In genomic region chr7:22858640-22859561, GRCh38 we compare ENCODE assay signal across 9 cellular contexts. TPM values are rescaled to one million over a fixed set of nuclear protein-coding genes. Genes with fewer than 3 reads are reported as not detected.
DNase-seq lines count a peak whose midpoint lies in the region; ATAC-seq and TF ChIP-seq lines count a peak whose summit lies in the region.
"Had no signal": no experiment of that assay in that cellular context is flagged by ENCODE, and none has a peak within 500 bp of the region (broad histone marks: within the 10 kb centered on the region; RNA-seq: fewer than 3 reads in every experiment).

No MANE protein-coding gene starts in this region.

- H3K27me3 ChIP-seq in suprapubic skin, result no peaks in the 10 kb centered on the region

- H3K9me3 ChIP-seq in SK-N-MC (ENCODE audit: low read depth, low read length) (no peaks in the 10 kb centered on the region), suprapubic skin (no peaks in the 10 kb centered on the region)
- H3K9me3 ChIP-seq: neutrophil had no signal

- peak overlapping the region; percentile 96 for H3K4me3 Mint-ChIP-seq in activated T-cell treated with anti-CD3 and anti-CD28 coated beads, Interleukin-2, amount 50 U/mL, for 24 hours

- TF ChIP-seq CTCF in fibroblast of villous mesenchyme (IDR thresholded peaks at IDR 0.05; ENCODE audit: insufficient read depth, low read depth, low read length) (no peak), suprapubic skin (IDR thresholded peaks at IDR 0.05) (no peak)

- DNase-seq in activated T-cell treated with anti-CD3 and anti-CD28 coated beads, Interleukin-2, amount 50 U/mL, for 24 hours, result no peak
- DNase-seq in activated T-cell treated with anti-CD3 and anti-CD28 coated beads for 4 hours, result no peak
- DNase-seq in SK-N-MC (ENCODE audit: low read depth, low spot score), result no peak
- peak; percentile 93 for DNase-seq in fibroblast of villous mesenchyme (ENCODE audit: low read depth)
- DNase-seq in suprapubic skin (ENCODE audit: low spot score in 2 of 2), result no peak
- no peak for DNase-seq in inferior parietal cortex (ENCODE audit: extremely low spot score)

- peaks cover 92% of the 10 kb centered on the region for H3K36me3 Mint-ChIP-seq in activated T-cell treated with anti-CD3 and anti-CD28 coated beads, Interleukin-2, amount 50 U/mL, for 24 hours (ENCODE audit: low read depth)

- H3K9ac ChIP-seq in SK-N-MC (ENCODE audit: insufficient read length), result peak overlapping the region; percentile 2

- TF ChIP-seq EP300 in suprapubic skin (IDR thresholded peaks at IDR 0.05), result no peak

- 53% methylated on average over 10 of the region's 10 CpGs for WGBS in suprapubic skin

- peaks cover 65% of the 10 kb centered on the region for H3K4me1 Mint-ChIP-seq in activated T-cell treated with anti-CD3 and anti-CD28 coated beads, Interleukin-2, amount 50 U/mL, for 24 hours (ENCODE audit: low read depth)

- no peaks in the 10 kb centered on the region for H3K27me3 Mint-ChIP-seq in activated T-cell treated with anti-CD3 and anti-CD28 coated beads, Interleukin-2, amount 50 U/mL, for 24 hours

- H3K27ac Mint-ChIP-seq in activated T-cell treated with anti-CD3 and anti-CD28 coated beads, Interleukin-2, amount 50 U/mL, for 24 hours, result peak overlapping the region; percentile 90

- H3K4me3 ChIP-seq in SK-N-MC (no peak overlapping the region), fibroblast of villous mesenchyme (ENCODE audit: low read depth, low read length) (no peak overlapping the region), suprapubic skin (no peak overlapping the region)

- TF ChIP-seq POLR2A in suprapubic skin (IDR thresholded peaks at IDR 0.05), result no peak

- H3K9me3 Mint-ChIP-seq in activated T-cell treated with anti-CD3 and anti-CD28 coated beads, Interleukin-2, amount 50 U/mL, for 24 hours, result no peaks in the 10 kb centered on the region

- H3K36me3 ChIP-seq in SK-N-MC (ENCODE audit: insufficient read depth, low read length) (peaks cover 59% of the 10 kb centered on the region), suprapubic skin (no peaks in the 10 kb centered on the region)

- peaks cover 44% of the 10 kb centered on the region for H3K4me1 ChIP-seq in suprapubic skin

- H3K27ac ChIP-seq in SK-N-MC (peak overlapping the region; percentile 69), suprapubic skin (peak overlapping the region; percentile 22)
- H3K27ac ChIP-seq: neutrophil had no signal

- ATAC-seq in GM21717 (IDR thresholded peaks at IDR 0.05; ENCODE audit: unreplicated experiment) (no peak), GM19452 (IDR thresholded peaks at IDR 0.05; ENCODE audit: unreplicated experiment) (no peak)

RNA-seq across cellular contexts. Expression of gene TOMM7, which starts 36.3 kb away (rescaled TPM):
- total RNA-seq in fibroblast of villous mesenchyme (135 and 149 TPM in 2 replicates), suprapubic skin (100 to 1,000 TPM; 116 to 218 (median 149) TPM)
